ENCODE assay signal across 10 cellular contexts in genomic region chr4:89868999-89869589, GRCh38. TPM values are rescaled to one million over a fixed set of nuclear protein-coding genes. Genes with fewer than 3 reads are reported as not detected.
DNase-seq lines count a peak whose midpoint lies in the region; ATAC-seq and TF ChIP-seq lines count a peak whose summit lies in the region.
"Had no signal": no experiment of that assay in that cellular context is flagged by ENCODE, and none has a peak within 500 bp of the region (broad histone marks: within the 10 kb centered on the region; RNA-seq: fewer than 3 reads in every experiment).

No MANE protein-coding gene starts in this region.

- H3K36me3 Mint-ChIP-seq in naive thymus-derived CD8-positive, alpha-beta T cell, result peaks cover 0 to 2% (median 0%) of the 10 kb centered on the region in 3 donors

- no peak overlapping the region for H3K9ac ChIP-seq in KMS-11
- no peak overlapping the region for H3K9ac ChIP-seq in mammary epithelial cell (ENCODE audit: insufficient read depth, low read length)

- no peaks in the 10 kb centered on the region for H3K36me3 ChIP-seq in KMS-11 (ENCODE audit: insufficient read depth)
- no peaks in the 10 kb centered on the region for H3K36me3 ChIP-seq in mammary epithelial cell (ENCODE audit: insufficient read depth, low read length)
- no peaks in the 10 kb centered on the region for H3K36me3 ChIP-seq in mucosa of descending colon (ENCODE audit: low read depth)

- TF ChIP-seq CTCF in C4-2B (conservative IDR thresholded peaks at IDR 0.05), result peak; percentile 57
- TF ChIP-seq CTCF in KMS-11 (conservative IDR thresholded peaks at IDR 0.05; ENCODE audit: low read depth, low read length), result peak; percentile 66; the same call in 1 of the 2 replicates
- peak; percentile 53 to 54 for TF ChIP-seq CTCF in mammary epithelial cell (conservative IDR thresholded peaks at IDR 0.05 in 1 of 2, IDR thresholded peaks at IDR 0.05 in 1 of 2; ENCODE audit: extremely low read depth in 1 of 2, insufficient read depth in 1 of 2, low read depth in 1 of 2, low read length in 2 of 2)
- peak; percentile 16 for TF ChIP-seq CTCF in mucosa of descending colon (IDR thresholded peaks at IDR 0.05)

- CTCF ChIA-PET in mammary epithelial cell (lab: Charles Lee; ENCODE audit: low non-redundant PET), result interaction anchor here (0.6 to 0.8 kb wide), 4 partner anchors 160 to 383 kb away, joined by 3 to 7 read pairs (median 5); no protein-coding TSS in a partner anchor

- H3K79me2 ChIP-seq in KMS-11 (ENCODE audit: insufficient read depth, low read depth) (no peaks in the 10 kb centered on the region), mammary epithelial cell (ENCODE audit: insufficient read depth, low read length) (no peaks in the 10 kb centered on the region)

- no peaks in the 10 kb centered on the region for H3K4me1 ChIP-seq in KMS-11 (ENCODE audit: low read depth, poor library complexity, severe bottlenecking)
- H3K4me1 ChIP-seq in mammary epithelial cell (ENCODE audit: insufficient read depth, low read length), result no peaks in the 10 kb centered on the region
- no peaks in the 10 kb centered on the region for H3K4me1 ChIP-seq in mucosa of descending colon (ENCODE audit: low read depth)

- WGBS in mammary epithelial cell (ENCODE audit: low coverage, missing lambda C conversion rate), result 50% methylated on average over 2 of the region's 2 CpGs

- H4K20me1 ChIP-seq in KMS-11 (ENCODE audit: insufficient read depth) (no peaks in the 10 kb centered on the region), mammary epithelial cell (ENCODE audit: insufficient read depth, low read length) (no peaks in the 10 kb centered on the region)

- no peak overlapping the region for H3K27ac Mint-ChIP-seq in naive thymus-derived CD8-positive, alpha-beta T cell

- H3K4me3 Mint-ChIP-seq in naive thymus-derived CD8-positive, alpha-beta T cell, result no peak overlapping the region

- no peak overlapping the region for H2AFZ ChIP-seq in KMS-11 (ENCODE audit: low read depth)
- no peak overlapping the region for H2AFZ ChIP-seq in mammary epithelial cell (ENCODE audit: low read depth, low read length)

- in situ Hi-C loops in mammary epithelial cell (cut with MboI; ENCODE audit: low sequenced_read_pairs in 2 of 2), result loop anchor here in 1 of 2 donors (10.0 kb wide), 1 partner anchor 204 kb away; no protein-coding TSS in a partner anchor

- H3K4me2 ChIP-seq in KMS-11 (no peak overlapping the region), mammary epithelial cell (ENCODE audit: insufficient read depth, low read depth, low read length) (no peak overlapping the region)

- DNase-seq in mammary epithelial cell (no peak), mucosa of descending colon (no peak), NCI-H2227 treated with DMSO at 0.1 percent for 48 hours (lab: John Stamatoyannopoulos, UW) (no peak), KG1 (lab: John Stamatoyannopoulos, UW) (no peak)
- no peak for DNase-seq in naive thymus-derived CD8-positive, alpha-beta T cell
- DNase-seq: activated naive CD4-positive, alpha-beta T cell treated with anti-CD3 and anti-CD28 coated beads, Interleukin-2, amount 50 U/mL, for 16 hours had no signal

- no peak for ATAC-seq in mucosa of descending colon
- no peak for ATAC-seq in naive thymus-derived CD8-positive, alpha-beta T cell
- no peak for ATAC-seq in HG02852 (IDR thresholded peaks at IDR 0.05; ENCODE audit: unreplicated experiment)
- ATAC-seq: K562 had no signal

- POLR2A ChIA-PET in naive thymus-derived CD8-positive, alpha-beta T cell (lab: Charles Lee), result no interaction called here

- intact Hi-C loops in mammary epithelial cell (cut with micrococcal nuclease), result loop anchor here (1.0 kb wide), 2 partner anchors 32 to 211 kb away; partner anchors contain the start of gene SNCA
- intact Hi-C loops in mucosa of descending colon (cut with DNase I, micrococcal nuclease), result no loop called here

- H3K4me3 ChIP-seq in KMS-11 (IDR thresholded peaks at IDR 0.05; ENCODE audit: insufficient read depth, low read depth, low read length) (no peak overlapping the region), mammary epithelial cell (replicated peaks in 1 of 3; ENCODE audit: insufficient read depth in 1 of 3, low read depth in 2 of 3, low read length in 3 of 3) (no peak overlapping the region), mucosa of descending colon (no peak overlapping the region)
- H3K4me3 ChIP-seq: K562 had no signal

- H3K27ac ChIP-seq in C4-2B (no peak overlapping the region), KMS-11 (no peak overlapping the region), mammary epithelial cell (ENCODE audit: insufficient read depth, low read depth, low read length) (no peak overlapping the region)

- H3K27me3 ChIP-seq in KMS-11 (ENCODE audit: insufficient read depth, low read depth), result no peaks in the 10 kb centered on the region
- no peaks in the 10 kb centered on the region for H3K27me3 ChIP-seq in mammary epithelial cell (ENCODE audit: insufficient read depth, low read length)

- dilution Hi-C loops in mammary epithelial cell (cut with HindIII; ENCODE audit: low sequenced_read_pairs), result no loop called here

- H3K4me1 Mint-ChIP-seq in naive thymus-derived CD8-positive, alpha-beta T cell, result peaks cover 0 to 2% (median 0%) of the 10 kb centered on the region in 4 donors

- H3K9me3 Mint-ChIP-seq in naive thymus-derived CD8-positive, alpha-beta T cell, result peaks cover 0 to 2% (median 0%) of the 10 kb centered on the region in 9 donors

- H3K9me3 ChIP-seq in mammary epithelial cell (replicated peaks; ENCODE audit: insufficient read depth, low read length), result no peaks in the 10 kb centered on the region
- H3K9me3 ChIP-seq in mucosa of descending colon, result no peaks in the 10 kb centered on the region

- no TSS peak for BruUV-seq in mammary epithelial cell (replicated peaks; lab: Mats Ljungman, UMichigan)

- peaks cover 6 to 13% (median 8%) of the 10 kb centered on the region in 5 donors for H3K27me3 Mint-ChIP-seq in naive thymus-derived CD8-positive, alpha-beta T cell

RNA-seq across cellular contexts. Expression of gene MMRN1, which starts 25.6 kb away (rescaled TPM):
- total RNA-seq in mammary epithelial cell, result under 1 TPM in 1 of 2 donors, not detected in 1; under 0.01 TPM
- not detected for polyA plus RNA-seq in mammary epithelial cell
- not detected for polyA minus RNA-seq in mammary epithelial cell
- total RNA-seq in mucosa of descending colon, result 10 to 100 TPM in 2 of 3 donors, 1 to 10 TPM in 1; 8.8 to 40.1 (median 25.2) TPM
- total RNA-seq in naive thymus-derived CD8-positive, alpha-beta T cell, result under 1 TPM; 0.08 to 0.11 TPM
- polyA plus RNA-seq in naive thymus-derived CD8-positive, alpha-beta T cell, result not detected

RNA-seq across cellular contexts. Expression of gene SNCA, which starts 32.1 kb away (rescaled TPM):
- total RNA-seq in mammary epithelial cell, result 10 to 100 TPM; 53.8 to 62.4 TPM
- polyA plus RNA-seq in mammary epithelial cell, result 63.3 TPM
- polyA minus RNA-seq in mammary epithelial cell, result 50.8 TPM
- total RNA-seq in mucosa of descending colon, result 10 to 100 TPM in 1 of 3 donors, 1 to 10 TPM in 1, under 1 TPM in 1; 0.43 to 17.9 (median 3.1) TPM
- not detected for total RNA-seq in naive thymus-derived CD8-positive, alpha-beta T cell
- polyA plus RNA-seq in naive thymus-derived CD8-positive, alpha-beta T cell, result not detected

Comparison
In these comparisons a context has a peak if more than half of its experiments do, and no peak if none do; other contexts are left out.
1. CTCF ChIP-seq: peak in every context shown above with its lines; median percentile 66 in KMS-11; 57 in C4-2B; 54 in mammary epithelial cell; 16 in mucosa of descending colon.
2. RNA of gene MMRN1, which starts 25.6 kb away (total RNA-seq): 8.8 to 40.1 TPM in mucosa of descending colon; 0.08 to 0.11 TPM in naive thymus-derived CD8-positive, alpha-beta T cell and under 0.01 TPM in mammary epithelial cell; every median in the first group is over 4 times any median in the second.